ENCODE assay signal across 17 cellular contexts in the genomic region with DNA sequence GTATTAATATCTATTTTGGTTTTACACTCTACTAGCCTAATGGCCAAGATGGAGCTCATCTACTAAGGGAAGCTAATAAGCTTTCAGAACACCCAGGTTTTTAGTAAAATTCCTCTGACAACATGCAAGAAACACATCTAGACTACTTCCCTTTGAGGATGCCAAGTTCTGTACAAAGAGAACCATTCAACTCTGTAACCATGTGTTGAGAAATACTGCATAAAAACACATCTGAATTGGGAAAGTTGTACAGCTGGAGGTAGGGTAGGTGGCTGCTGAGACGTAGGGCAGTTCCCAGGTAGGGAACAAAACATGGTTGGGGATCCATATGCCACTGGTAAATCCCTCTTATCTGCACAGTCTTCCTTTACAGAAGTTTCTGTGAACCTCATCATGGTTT.
"Had no signal": no experiment of that assay in that cellular context is flagged by ENCODE, and none has a peak within 500 bp of the region (broad histone marks: within the 10 kb centered on the region; RNA-seq: fewer than 3 reads in every experiment).

No MANE protein-coding gene starts in this region.

- H3K4me3 Mint-ChIP-seq: activated CD8-positive, alpha-beta T cell treated with anti-CD3 and anti-CD28 coated beads, Interleukin-2, amount 10 ng/mL, durations not matched to agents 7 days and 5 days; activated naive CD4-positive, alpha-beta T cell treated with anti-CD3 and anti-CD28 coated beads, Interleukin-2, amount 10 ng/mL, durations not matched to agents 7 days and 5 days; central memory CD8-positive, alpha-beta T cell; effector memory CD8-positive, alpha-beta T cell; immature natural killer cell; stimulated activated effector memory CD8-positive, alpha-beta T cell treated with anti-CD3 and anti-CD28 coated beads, Interleukin-12 subunit alpha, Interleukin-12 subunit beta, amount 100 ng/mL, for 72 hours; WTC11 had no signal

- H3K4me1 ChIP-seq: adrenal gland, tibial artery had no signal

- H3K9me3 ChIP-seq: adrenal gland, ovary, SK-N-SH, tibial artery had no signal

- H3K36me3 Mint-ChIP-seq: activated naive CD4-positive, alpha-beta T cell treated with anti-CD3 and anti-CD28 coated beads, Interleukin-2, amount 10 ng/mL, durations not matched to agents 7 days and 5 days; immature natural killer cell; stimulated activated effector memory CD8-positive, alpha-beta T cell treated with anti-CD3 and anti-CD28 coated beads, Interleukin-12 subunit alpha, Interleukin-12 subunit beta, amount 100 ng/mL, for 72 hours; WTC11 had no signal

- H3K27me3 ChIP-seq: adrenal gland, ovary had no signal

- H3K4me1 Mint-ChIP-seq: activated naive CD4-positive, alpha-beta T cell treated with anti-CD3 and anti-CD28 coated beads, Interleukin-2, amount 10 ng/mL, durations not matched to agents 7 days and 5 days; central memory CD8-positive, alpha-beta T cell; immature natural killer cell; stimulated activated effector memory CD8-positive, alpha-beta T cell treated with anti-CD3 and anti-CD28 coated beads, Interleukin-12 subunit alpha, Interleukin-12 subunit beta, amount 100 ng/mL, for 72 hours had no signal

- H3K9me3 Mint-ChIP-seq: activated naive CD4-positive, alpha-beta T cell treated with anti-CD3 and anti-CD28 coated beads, Interleukin-2, amount 10 ng/mL, durations not matched to agents 7 days and 5 days; central memory CD8-positive, alpha-beta T cell; effector memory CD8-positive, alpha-beta T cell; immature natural killer cell; stimulated activated effector memory CD8-positive, alpha-beta T cell treated with anti-CD3 and anti-CD28 coated beads, Interleukin-12 subunit alpha, Interleukin-12 subunit beta, amount 100 ng/mL, for 72 hours; WTC11 had no signal

- H3K36me3 ChIP-seq: adrenal gland, ovary, tibial artery had no signal

- H3K27ac ChIP-seq: adrenal gland, ovary, tibial artery had no signal

- H3K4me3 ChIP-seq: adrenal gland, ovary, smooth muscle cell, tibial artery had no signal

- DNase-seq: activated CD4-positive, alpha-beta T cell treated with anti-CD3 and anti-CD28 coated beads for 48 hours; activated CD8-positive, alpha-beta T cell treated with anti-CD3 and anti-CD28 coated beads, Interleukin-2, amount 10 ng/mL, durations not matched to agents 7 days and 5 days; activated naive CD4-positive, alpha-beta T cell treated with anti-CD3 and anti-CD28 coated beads, Interleukin-2, amount 10 ng/mL, durations not matched to agents 7 days and 5 days; adrenal gland; effector memory CD8-positive, alpha-beta T cell; immature natural killer cell; left cardiac atrium; mesenchymal stem cell; ovary; retina; SK-N-SH; T-helper 1 cell; tibial artery had no signal

- ATAC-seq: activated CD8-positive, alpha-beta T cell treated with anti-CD3 and anti-CD28 coated beads, Interleukin-2, amount 10 ng/mL, durations not matched to agents 7 days and 5 days; effector memory CD8-positive, alpha-beta T cell; stimulated activated effector memory CD8-positive, alpha-beta T cell treated with anti-CD3 and anti-CD28 coated beads, Interleukin-12 subunit alpha, Interleukin-12 subunit beta, amount 100 ng/mL, for 72 hours; WTC11 had no signal

- H3K27ac Mint-ChIP-seq: activated CD8-positive, alpha-beta T cell treated with anti-CD3 and anti-CD28 coated beads, Interleukin-2, amount 10 ng/mL, durations not matched to agents 7 days and 5 days; activated naive CD4-positive, alpha-beta T cell treated with anti-CD3 and anti-CD28 coated beads, Interleukin-2, amount 10 ng/mL, durations not matched to agents 7 days and 5 days; immature natural killer cell; stimulated activated effector memory CD8-positive, alpha-beta T cell treated with anti-CD3 and anti-CD28 coated beads, Interleukin-12 subunit alpha, Interleukin-12 subunit beta, amount 100 ng/mL, for 72 hours; WTC11 had no signal
